ENCODE assay signal across 8 cellular contexts in the genomic region with DNA sequence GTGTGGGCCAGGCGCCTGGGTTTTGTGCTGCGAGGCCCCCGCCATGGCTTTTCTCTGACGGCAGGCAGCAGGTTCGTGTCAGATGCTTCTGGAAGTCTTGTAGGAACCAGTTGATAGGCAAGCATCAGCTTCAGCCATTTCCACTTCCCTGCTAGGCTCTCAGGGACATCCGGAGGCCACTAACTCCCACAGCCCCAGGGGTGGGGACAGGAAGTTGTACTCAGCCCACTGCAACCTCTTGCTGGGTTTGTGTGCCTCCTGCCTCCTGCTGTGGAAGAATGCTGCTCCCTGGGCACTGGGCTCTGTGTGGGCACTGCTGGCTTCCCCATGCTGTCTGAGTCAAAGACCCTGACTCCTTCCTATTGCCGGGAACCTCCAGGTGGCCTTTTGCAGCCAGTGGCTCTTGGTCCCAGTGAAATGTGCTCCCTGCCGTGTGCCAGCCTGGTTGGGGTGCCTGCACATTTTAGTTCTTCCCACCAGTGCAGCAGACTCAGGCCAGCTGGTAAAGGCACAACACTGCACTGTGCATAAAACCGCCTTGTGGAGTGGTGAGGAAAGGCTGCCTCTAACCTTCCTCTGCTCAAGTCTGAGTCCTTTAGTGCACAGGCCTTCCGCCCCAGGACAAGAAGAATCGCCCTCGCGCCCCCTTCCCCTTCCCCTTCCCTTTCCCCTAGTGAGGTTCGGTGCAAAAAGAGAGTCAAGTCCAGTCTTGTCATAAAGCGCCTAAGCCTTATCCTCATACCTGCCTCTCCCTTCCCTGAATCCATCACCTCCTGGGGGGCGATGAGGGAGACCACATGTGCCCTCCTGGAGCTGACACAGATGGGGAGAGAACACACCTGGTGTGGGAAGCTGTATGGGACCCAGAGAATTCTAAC. TPM values are rescaled to one million over a fixed set of nuclear protein-coding genes. Genes with fewer than 3 reads are reported as not detected.
DNase-seq lines count a peak whose midpoint lies in the region; ATAC-seq and TF ChIP-seq lines count a peak whose summit lies in the region.

No MANE protein-coding gene starts in this region.

- peak overlapping the region; percentile 43 to 59 (median 50) for H3K27ac ChIP-seq in Peyer's patch
- peak overlapping the region in 3 of 4 donors; percentile 27 to 57 (median 46) for H3K27ac ChIP-seq in esophagus muscularis mucosa (replicated peaks in 1 of 4)

- TF ChIP-seq EP300 in esophagus muscularis mucosa (IDR thresholded peaks at IDR 0.05), result no peak

- TF ChIP-seq POLR2A in Peyer's patch (IDR thresholded peaks at IDR 0.05) (no peak), esophagus muscularis mucosa (IDR thresholded peaks at IDR 0.05; ENCODE audit: low read depth) (no peak)

- 68% methylated on average over 13 of the region's 16 CpGs for WGBS in esophagus muscularis mucosa

- peak overlapping the region; percentile 65 to 85 (median 78) for H3K27ac Mint-ChIP-seq in CD14-positive monocyte
- H3K27ac Mint-ChIP-seq in stimulated activated naive B cell treated with anti-CD40 and anti-IgM and Interleukin-4, amounts not matched to agents 10 μg/mL and 1 μg/mL and 100 μg/mL, for 72 hours, result no peak overlapping the region

- H3K9me3 Mint-ChIP-seq in CD14-positive monocyte, result no peaks in the 10 kb centered on the region
- H3K9me3 Mint-ChIP-seq in stimulated activated naive B cell treated with anti-CD40 and anti-IgM and Interleukin-4, amounts not matched to agents 10 μg/mL and 1 μg/mL and 100 μg/mL, for 72 hours, result peaks cover 1 to 5% of the 10 kb centered on the region in 2 donors

- peaks cover 0 to 1% (median 1%) of the 10 kb centered on the region in 3 donors for H3K27me3 Mint-ChIP-seq in CD14-positive monocyte (ENCODE audit: low read depth in 3 of 3)
- peaks cover 61 to 70% of the 10 kb centered on the region in 2 donors for H3K27me3 Mint-ChIP-seq in stimulated activated naive B cell treated with anti-CD40 and anti-IgM and Interleukin-4, amounts not matched to agents 10 μg/mL and 1 μg/mL and 100 μg/mL, for 72 hours

- TF ChIP-seq CTCF in CD14-positive monocyte (IDR thresholded peaks at IDR 0.05) (no peak), Peyer's patch (IDR thresholded peaks at IDR 0.05) (no peak), esophagus muscularis mucosa (IDR thresholded peaks at IDR 0.05) (no peak)

- peaks cover 16 to 31% of the 10 kb centered on the region in 2 donors for H3K36me3 Mint-ChIP-seq in CD14-positive monocyte
- H3K36me3 Mint-ChIP-seq in stimulated activated naive B cell treated with anti-CD40 and anti-IgM and Interleukin-4, amounts not matched to agents 10 μg/mL and 1 μg/mL and 100 μg/mL, for 72 hours, result peaks cover 0 to 6% of the 10 kb centered on the region in 2 donors

- peaks cover 44% of the 10 kb centered on the region for H3K4me1 Mint-ChIP-seq in CD14-positive monocyte
- peaks cover 23 to 28% of the 10 kb centered on the region in 2 donors for H3K4me1 Mint-ChIP-seq in stimulated activated naive B cell treated with anti-CD40 and anti-IgM and Interleukin-4, amounts not matched to agents 10 μg/mL and 1 μg/mL and 100 μg/mL, for 72 hours

- H3K36me3 ChIP-seq in Peyer's patch (peaks cover 0 to 7% (median 0%) of the 10 kb centered on the region in 3 donors), esophagus muscularis mucosa (peaks cover 0 to 17% (median 11%) of the 10 kb centered on the region in 4 donors), HAP-1 (replicated peaks) (no peaks in the 10 kb centered on the region)

- peak overlapping the region; percentile 50 to 71 for H3K4me3 Mint-ChIP-seq in CD14-positive monocyte
- no peak overlapping the region for H3K4me3 Mint-ChIP-seq in stimulated activated naive B cell treated with anti-CD40 and anti-IgM and Interleukin-4, amounts not matched to agents 10 μg/mL and 1 μg/mL and 100 μg/mL, for 72 hours

- H3K9me3 ChIP-seq in Peyer's patch, result no peaks in the 10 kb centered on the region
- no peaks in the 10 kb centered on the region for H3K9me3 ChIP-seq in esophagus muscularis mucosa
- H3K9me3 ChIP-seq in HAP-1, result no peaks in the 10 kb centered on the region

- DNase-seq in CD14-positive monocyte (ENCODE audit: low spot score) (no peak), Peyer's patch (peak in 2 of 3 donors; percentile 37 to 75), esophagus muscularis mucosa (ENCODE audit: extremely low spot score) (no peak), NCI-H2081 (lab: John Stamatoyannopoulos, UW) (no peak), HAP-1 (ENCODE audit: low spot score in 2 of 2) (no peak), cerebellar cortex (ENCODE audit: low spot score) (no peak)
- no peak for DNase-seq in stimulated activated naive B cell treated with anti-CD40 and anti-IgM and Interleukin-4, amounts not matched to agents 10 μg/mL and 1 μg/mL and 100 μg/mL, for 72 hours

- no peaks in the 10 kb centered on the region for H3K27me3 ChIP-seq in Peyer's patch
- no peaks in the 10 kb centered on the region for H3K27me3 ChIP-seq in esophagus muscularis mucosa
- H3K27me3 ChIP-seq in HAP-1 (ENCODE audit: low read depth), result no peaks in the 10 kb centered on the region

- intact Hi-C loops in CD14-positive monocyte (cut with micrococcal nuclease), result no loop called here
- intact Hi-C loops in esophagus muscularis mucosa (cut with DNase I), result no loop called here

- ATAC-seq in GM21619 (IDR thresholded peaks at IDR 0.05; ENCODE audit: unreplicated experiment), result peak; percentile 66
- peak; percentile 35 to 49 for ATAC-seq in stimulated activated naive B cell treated with anti-CD40 and anti-IgM and Interleukin-4, amounts not matched to agents 10 μg/mL and 1 μg/mL and 100 μg/mL, for 72 hours (replicated peaks)

- in situ Hi-C loops in HAP-1 (cut with MboI; ENCODE audit: low sequenced_read_pairs), result loop anchor here (5.0 kb wide), 1 partner anchor 98 kb away; no protein-coding TSS in a partner anchor

- H3K4me1 ChIP-seq in Peyer's patch (peaks cover 0 to 38% (median 3%) of the 10 kb centered on the region in 4 donors), esophagus muscularis mucosa (peaks cover 36 to 55% (median 51%) of the 10 kb centered on the region in 4 donors), HAP-1 (no peaks in the 10 kb centered on the region)

- H3K4me3 ChIP-seq in Peyer's patch (no peak overlapping the region), esophagus muscularis mucosa (no peak overlapping the region), HAP-1 (no peak overlapping the region)

RNA-seq across cellular contexts. Expression of a gene that starts 16.6 kb away (rescaled TPM):
- 1 to 10 TPM; 3.7 to 5.4 TPM for polyA plus RNA-seq in CD14-positive monocyte
- 10 to 100 TPM in 3 of 4 donors, 1 to 10 TPM in 1; 2.5 to 37.0 (median 22.4) TPM for total RNA-seq in Peyer's patch
- total RNA-seq in esophagus muscularis mucosa, result 10 to 100 TPM in 2 of 4 donors, 1 to 10 TPM in 2; 6.7 to 13.2 (median 8.7) TPM

RNA-seq across cellular contexts. Expression of a gene that starts 48.3 kb away (rescaled TPM):
- 1 to 10 TPM; 3.4 to 4.0 TPM for polyA plus RNA-seq in CD14-positive monocyte
- total RNA-seq in Peyer's patch (1 to 10 TPM; 2.6 to 6.1 (median 4.9) TPM), esophagus muscularis mucosa (10 to 100 TPM in 3 of 4 donors, 1 to 10 TPM in 1; 8.4 to 17.4 (median 12.0) TPM)

Comparison
In these comparisons a context has a peak if more than half of its experiments do, and no peak if none do; other contexts are left out.
1. DNase-seq: peak in Peyer's patch (2 of 3); none in CD14-positive monocyte (single experiment), esophagus muscularis mucosa (single experiment), stimulated activated naive B cell treated with anti-CD40 and anti-IgM and Interleukin-4, amounts not matched to agents 10 μg/mL and 1 μg/mL and 100 μg/mL, for 72 hours (single experiment), NCI-H2081 (0 of 2), HAP-1 (0 of 2) and cerebellar cortex (single experiment).
2. H3K4me3 Mint-ChIP-seq: peak in CD14-positive monocyte (2 of 2); none in stimulated activated naive B cell treated with anti-CD40 and anti-IgM and Interleukin-4, amounts not matched to agents 10 μg/mL and 1 μg/mL and 100 μg/mL, for 72 hours (0 of 2).